ENCODE assay signal across 1 cellular context in genomic region chr2:46893231-46893943, GRCh38.
TF ChIP-seq lines count a peak whose summit lies in the region.

No MANE protein-coding gene starts in this region.

TF ChIP-seq in K562, 482 proteins besides CTCF, POLR2A, EP300 and RAD21 (continued from another document):
- TF ChIP-seq MED1 (CRISPR knock-in tag; IDR thresholded peaks at IDR 0.05; ENCODE audit: borderline replicate concordance) (no peak), SIRT6 (IDR thresholded peaks at IDR 0.05; ENCODE audit: low read depth, low read length) (no peak), ZNF449 (CRISPR knock-in tag; IDR thresholded peaks at IDR 0.05) (no peak), NFE2 (IDR thresholded peaks at IDR 0.05; ENCODE audit: low read depth) (peak; percentile 72), TRIM24 (IDR thresholded peaks at IDR 0.05) (no peak), SFPQ (IDR thresholded peaks at IDR 0.05; ENCODE audit: low read depth, low read length) (no peak), CBX3 (IDR thresholded peaks at IDR 0.05; ENCODE audit: borderline replicate concordance in 1 of 2, low read length in 2 of 2) (no peak), ZNF146 (CRISPR knock-in tag; IDR thresholded peaks at IDR 0.05; ENCODE audit: unreplicated experiment) (peak; percentile 58), PREB (CRISPR knock-in tag; IDR thresholded peaks at IDR 0.05) (no peak), ZBTB34 (CRISPR knock-in tag; IDR thresholded peaks at IDR 0.05) (no peak), CBFA2T3 (IDR thresholded peaks at IDR 0.05) (no peak), MAFK (IDR thresholded peaks at IDR 0.05; ENCODE audit: low read length) (peak; percentile 69), NFYB (IDR thresholded peaks at IDR 0.05; ENCODE audit: extremely low read depth, insufficient read length) (no peak), SRF (CRISPR knock-in tag; IDR thresholded peaks at IDR 0.05) (no peak), ZNF785 (CRISPR knock-in tag; IDR thresholded peaks at IDR 0.05) (no peak), ELF4 (CRISPR knock-in tag; IDR thresholded peaks at IDR 0.05) (no peak), ZNF699 (CRISPR knock-in tag; IDR thresholded peaks at IDR 0.05; ENCODE audit: insufficient replicate concordance) (no peak), ZNF316 (IDR thresholded peaks at IDR 0.05) (peak; percentile 95), SNRNP70 (optimal IDR thresholded peaks at IDR 0.05; ENCODE audit: low read depth, low read length) (no peak), CXXC5 (CRISPR knock-in tag; IDR thresholded peaks at IDR 0.05) (no peak), KLF16 (IDR thresholded peaks at IDR 0.05) (no peak), C11orf30 (IDR thresholded peaks at IDR 0.05; ENCODE audit: low read depth) (peak; percentile 92), MAFG (tag; conservative IDR thresholded peaks at IDR 0.05) (peak; percentile 92), MAZ (CRISPR knock-in tag; conservative IDR thresholded peaks at IDR 0.05 in 1 of 2, IDR thresholded peaks at IDR 0.05 in 1 of 2) (no peak), NFE2L1 (tag; IDR thresholded peaks at IDR 0.05; ENCODE audit: borderline replicate concordance, low read depth) (peak; percentile 40), TEAD1 (CRISPR knock-in tag; IDR thresholded peaks at IDR 0.05) (no peak), ZNF3 (CRISPR knock-in tag; IDR thresholded peaks at IDR 0.05) (no peak), NBN (IDR thresholded peaks at IDR 0.05; ENCODE audit: low read depth) (no peak), SRSF7 (optimal IDR thresholded peaks at IDR 0.05; ENCODE audit: low read depth, low read length) (no peak), PTBP1 (IDR thresholded peaks at IDR 0.05; ENCODE audit: low read depth, low read length) (no peak), MAFF (IDR thresholded peaks at IDR 0.05; ENCODE audit: low read length) (peak; percentile 70), ZNF384 (IDR thresholded peaks at IDR 0.05; ENCODE audit: low read depth, low read length) (no peak), PTRF (tag; IDR thresholded peaks at IDR 0.05) (no peak), ZNF79 (CRISPR knock-in tag; IDR thresholded peaks at IDR 0.05; ENCODE audit: low read depth) (no peak), SMAD3 (CRISPR knock-in tag; conservative IDR thresholded peaks at IDR 0.05) (no peak), ZNF239 (CRISPR knock-in tag; IDR thresholded peaks at IDR 0.05) (no peak), SNAPC5 (CRISPR knock-in tag; IDR thresholded peaks at IDR 0.05) (no peak)
